30 cellular contexts compared by ENCODE assay signal in genomic region chr6:89694428-89694827, GRCh38.
"Had no signal": no experiment of that assay in that cellular context is flagged by ENCODE, and none has a peak within 500 bp of the region (broad histone marks: within the 10 kb centered on the region; RNA-seq: fewer than 3 reads in every experiment).

No MANE protein-coding gene starts in this region.

- H3K4me3 ChIP-seq: adrenal gland, body of pancreas, esophagus squamous epithelium, gastroesophageal sphincter, heart right ventricle had no signal

- DNase-seq: activated B cell treated with CpG ODN at 0.5 μM for 24 hours; activated CD4-positive, alpha-beta memory T cell treated with anti-CD3 and anti-CD28 coated beads for 36 hours; activated CD4-positive, alpha-beta T cell treated with anti-CD3 and anti-CD28 coated beads for 36 hours; activated CD4-positive, alpha-beta T cell treated with anti-CD3 and anti-CD28 coated beads, Interleukin-2, amount 10 ng/mL, durations not matched to agents 24 days and 14 days; activated CD8-positive, alpha-beta memory T cell treated with anti-CD3 and anti-CD28 coated beads, Interleukin-2, amount 10 ng/mL, durations not matched to agents 7 days and 5 days; activated CD8-positive, alpha-beta memory T cell treated with anti-CD3 and anti-CD28 coated beads, Interleukin-2, amount 50 U/mL, for 4 hours; activated CD8-positive, alpha-beta T cell treated with anti-CD3 and anti-CD28 coated beads, Interleukin-2, amount 10 ng/mL, durations not matched to agents 7 days and 5 days; activated effector memory CD4-positive, alpha-beta T cell treated with anti-CD3 and anti-CD28 coated beads, Interleukin-2, amount 50 U/mL, for 16 hours; activated naive CD4-positive, alpha-beta T cell treated with anti-CD3 and anti-CD28 coated beads for 36 hours; activated naive CD8-positive, alpha-beta T cell treated with anti-CD3 and anti-CD28 coated beads for 36 hours; activated naive CD8-positive, alpha-beta T cell treated with anti-CD3 and anti-CD28 coated beads, Interleukin-2, amount 50 U/mL, for 24 hours; activated T-cell treated with anti-CD3 and anti-CD28 coated beads, Interleukin-2, amount 50 U/mL, for 1 hour; adrenal gland; amygdala; aorta; body of pancreas; caudate nucleus; cortex of kidney; dermis blood vessel endothelial cell; effector CD4-positive, alpha-beta T cell; effector memory CD8-positive, alpha-beta T cell; erythroblast; esophagus squamous epithelium; foreskin melanocyte; heart right ventricle; T-helper 2 cell had no signal

- H3K27me3 ChIP-seq: adrenal gland, body of pancreas, esophagus squamous epithelium, gastroesophageal sphincter, heart right ventricle had no signal

- H3K27me3 Mint-ChIP-seq: activated B cell treated with CpG ODN at 0.5 μM for 24 hours; activated CD4-positive, alpha-beta memory T cell treated with anti-CD3 and anti-CD28 coated beads for 36 hours; activated CD4-positive, alpha-beta T cell treated with anti-CD3 and anti-CD28 coated beads for 36 hours; activated CD4-positive, alpha-beta T cell treated with anti-CD3 and anti-CD28 coated beads, Interleukin-2, amount 10 ng/mL, durations not matched to agents 24 days and 14 days; activated CD8-positive, alpha-beta memory T cell treated with anti-CD3 and anti-CD28 coated beads, Interleukin-2, amount 10 ng/mL, durations not matched to agents 7 days and 5 days; activated naive CD4-positive, alpha-beta T cell treated with anti-CD3 and anti-CD28 coated beads, Interleukin-2, amount 50 U/mL, for 24 hours; activated naive CD8-positive, alpha-beta T cell treated with anti-CD3 and anti-CD28 coated beads for 36 hours; activated naive CD8-positive, alpha-beta T cell treated with anti-CD3 and anti-CD28 coated beads, Interleukin-2, amount 50 U/mL, for 24 hours; effector memory CD8-positive, alpha-beta T cell had no signal

- H3K4me3 Mint-ChIP-seq: activated B cell treated with CpG ODN at 0.5 μM for 24 hours; activated CD4-positive, alpha-beta memory T cell treated with anti-CD3 and anti-CD28 coated beads for 36 hours; activated CD4-positive, alpha-beta T cell treated with anti-CD3 and anti-CD28 coated beads for 36 hours; activated CD4-positive, alpha-beta T cell treated with anti-CD3 and anti-CD28 coated beads, Interleukin-2, amount 10 ng/mL, durations not matched to agents 24 days and 14 days; activated CD8-positive, alpha-beta memory T cell treated with anti-CD3 and anti-CD28 coated beads, Interleukin-2, amount 10 ng/mL, durations not matched to agents 7 days and 5 days; activated CD8-positive, alpha-beta T cell treated with anti-CD3 and anti-CD28 coated beads, Interleukin-2, amount 10 ng/mL, durations not matched to agents 7 days and 5 days; activated naive CD4-positive, alpha-beta T cell treated with anti-CD3 and anti-CD28 coated beads for 36 hours; activated naive CD4-positive, alpha-beta T cell treated with anti-CD3 and anti-CD28 coated beads, Interleukin-2, amount 50 U/mL, for 24 hours; activated naive CD8-positive, alpha-beta T cell treated with anti-CD3 and anti-CD28 coated beads for 36 hours; activated naive CD8-positive, alpha-beta T cell treated with anti-CD3 and anti-CD28 coated beads, Interleukin-2, amount 50 U/mL, for 24 hours; effector memory CD8-positive, alpha-beta T cell had no signal

- H3K4me1 Mint-ChIP-seq: activated naive CD8-positive, alpha-beta T cell treated with anti-CD3 and anti-CD28 coated beads, Interleukin-2, amount 50 U/mL, for 24 hours had no signal

- H3K27ac Mint-ChIP-seq: activated B cell treated with CpG ODN at 0.5 μM for 24 hours; activated CD4-positive, alpha-beta memory T cell treated with anti-CD3 and anti-CD28 coated beads for 36 hours; activated CD4-positive, alpha-beta T cell treated with anti-CD3 and anti-CD28 coated beads for 36 hours; activated CD4-positive, alpha-beta T cell treated with anti-CD3 and anti-CD28 coated beads, Interleukin-2, amount 10 ng/mL, durations not matched to agents 24 days and 14 days; activated CD8-positive, alpha-beta memory T cell treated with anti-CD3 and anti-CD28 coated beads, Interleukin-2, amount 10 ng/mL, durations not matched to agents 7 days and 5 days; activated CD8-positive, alpha-beta T cell treated with anti-CD3 and anti-CD28 coated beads, Interleukin-2, amount 10 ng/mL, durations not matched to agents 7 days and 5 days; activated naive CD4-positive, alpha-beta T cell treated with anti-CD3 and anti-CD28 coated beads for 36 hours; activated naive CD4-positive, alpha-beta T cell treated with anti-CD3 and anti-CD28 coated beads, Interleukin-2, amount 50 U/mL, for 24 hours; activated naive CD8-positive, alpha-beta T cell treated with anti-CD3 and anti-CD28 coated beads for 36 hours; activated naive CD8-positive, alpha-beta T cell treated with anti-CD3 and anti-CD28 coated beads, Interleukin-2, amount 50 U/mL, for 24 hours; activated T-helper 2 cell treated with anti-CD3 and anti-CD28 coated beads, Interferon-gamma antibody, Interleukin-2, Interleukin-4, amounts not matched to agents 10 μg/mL and 5 μg/mL and 100 μg/mL, durations not matched to agents 14 hours and 24 hours and 36 hours had no signal

- H3K27ac ChIP-seq: adrenal gland, body of pancreas, esophagus squamous epithelium, gastroesophageal sphincter, heart right ventricle had no signal

- ATAC-seq: activated CD4-positive, alpha-beta T cell treated with anti-CD3 and anti-CD28 coated beads for 36 hours; activated CD4-positive, CD25-positive, alpha-beta regulatory T cell treated with anti-CD3 and anti-CD28 coated beads, Interleukin-2, amount 50 U/mL, for 24 hours; activated CD8-positive, alpha-beta memory T cell treated with anti-CD3 and anti-CD28 coated beads, Interleukin-2, amount 10 ng/mL, durations not matched to agents 7 days and 5 days; activated CD8-positive, alpha-beta T cell treated with anti-CD3 and anti-CD28 coated beads, Interleukin-2, amount 10 ng/mL, durations not matched to agents 7 days and 5 days; activated naive CD8-positive, alpha-beta T cell treated with anti-CD3 and anti-CD28 coated beads, Interleukin-2, amount 50 U/mL, for 24 hours; body of pancreas; effector memory CD8-positive, alpha-beta T cell; gastroesophageal sphincter; heart right ventricle had no signal

- H3K9me3 Mint-ChIP-seq: activated B cell treated with CpG ODN at 0.5 μM for 24 hours; activated CD4-positive, alpha-beta memory T cell treated with anti-CD3 and anti-CD28 coated beads for 36 hours; activated CD4-positive, alpha-beta T cell treated with anti-CD3 and anti-CD28 coated beads, Interleukin-2, amount 10 ng/mL, durations not matched to agents 24 days and 14 days; activated naive CD4-positive, alpha-beta T cell treated with anti-CD3 and anti-CD28 coated beads for 36 hours; activated naive CD4-positive, alpha-beta T cell treated with anti-CD3 and anti-CD28 coated beads, Interleukin-2, amount 50 U/mL, for 24 hours; activated naive CD8-positive, alpha-beta T cell treated with anti-CD3 and anti-CD28 coated beads for 36 hours; activated naive CD8-positive, alpha-beta T cell treated with anti-CD3 and anti-CD28 coated beads, Interleukin-2, amount 50 U/mL, for 24 hours; activated T-helper 2 cell treated with anti-CD3 and anti-CD28 coated beads, Interferon-gamma antibody, Interleukin-2, Interleukin-4, amounts not matched to agents 10 μg/mL and 5 μg/mL and 100 μg/mL, durations not matched to agents 14 hours and 24 hours and 36 hours; effector memory CD8-positive, alpha-beta T cell had no signal

- H3K4me1 ChIP-seq: adrenal gland, body of pancreas, esophagus squamous epithelium, gastroesophageal sphincter had no signal
